In genomic region chr15:77910030-77910911, GRCh38 we compare ENCODE assay signal across 8 cellular contexts.
A peak's percentile ranks its signal among the peaks of the same experiment; 100 is the strongest.
DNase-seq lines count a peak whose midpoint lies in the region; ATAC-seq and TF ChIP-seq lines count a peak whose summit lies in the region.
"Not testable (repeated sequence)": the region's sequence is repeated elsewhere in the genome, so short reads cannot be mapped to it uniquely, and the experiment has no call there.

No MANE protein-coding gene starts in this region.

- H3K4me3 Mint-ChIP-seq in CD14-positive monocyte (peak overlapping the region; percentile 83 to 91), natural killer cell (peak overlapping the region; percentile 83)

- DNase-seq in CD14-positive monocyte (ENCODE audit: low spot score) (peak; percentile 72), NCI-H524 (lab: John Stamatoyannopoulos, UW) (peak; percentile 76 to 88), WERI-Rb-1 (peak; percentile 92), anterior cingulate cortex (lab: John Stamatoyannopoulos, UW) (peak in 48 of 58 donors; percentile 7 to 79 (median 53)), head of caudate nucleus (peak; percentile 30 to 88 (median 72)), natural killer cell (peak; percentile 75)
- DNase-seq in stimulated activated CD8-positive, alpha-beta memory T cell treated with anti-CD3 and anti-CD28 coated beads, Interleukin-15, amount 100 ng/mL, for 1 hour (ENCODE audit: low read depth), result peak; percentile 53

- intact Hi-C loops in CD14-positive monocyte (cut with micrococcal nuclease); head of caudate nucleus (cut with DNase I): not testable (repeated sequence)
- intact Hi-C loops in natural killer cell (cut with micrococcal nuclease), result loop anchor here (1.0 kb wide), 1 partner anchor 331 kb away; no protein-coding TSS in a partner anchor

- H3K36me3 ChIP-seq in WERI-Rb-1, result not testable (repeated sequence)

- H3K9me3 Mint-ChIP-seq in CD14-positive monocyte, natural killer cell: not testable (repeated sequence)

- H3K27me3 Mint-ChIP-seq in CD14-positive monocyte (ENCODE audit: low read depth in 3 of 3); natural killer cell (ENCODE audit: low read depth in 2 of 2): not testable (repeated sequence)

- not testable (repeated sequence) for H3K27ac ChIP-seq in WERI-Rb-1

- not testable (repeated sequence) for H3K27me3 ChIP-seq in WERI-Rb-1 (ENCODE audit: insufficient read depth, low read depth, severe bottlenecking)

- H3K4me1 Mint-ChIP-seq in CD14-positive monocyte, natural killer cell: not testable (repeated sequence)

- H3K27ac Mint-ChIP-seq in CD14-positive monocyte, result peak overlapping the region in 5 of 7 donors; percentile 28 to 83 (median 46)
- H3K27ac Mint-ChIP-seq in natural killer cell, result peak overlapping the region in 1 of 2 donors; percentile 83

- peak overlapping the region; percentile 40 for H3K4me3 ChIP-seq in WERI-Rb-1 (ENCODE audit: low read depth, low read length)

- ATAC-seq in HG03095 (IDR thresholded peaks at IDR 0.05; ENCODE audit: unreplicated experiment), result peak; percentile 60
- ATAC-seq in natural killer cell, result peak; percentile 88 to 93 (median 91)

- not testable (repeated sequence) for H3K36me3 Mint-ChIP-seq in CD14-positive monocyte, natural killer cell

- TF ChIP-seq CTCF in CD14-positive monocyte (IDR thresholded peaks at IDR 0.05) (peak; percentile 92), WERI-Rb-1 (IDR thresholded peaks at IDR 0.05; ENCODE audit: low read depth, low read length) (peak; percentile 60), natural killer cell (IDR thresholded peaks at IDR 0.05) (peak; percentile 93)

- H3K9me3 ChIP-seq in WERI-Rb-1 (ENCODE audit: severe bottlenecking), result not testable (repeated sequence)
